In the genomic region with DNA sequence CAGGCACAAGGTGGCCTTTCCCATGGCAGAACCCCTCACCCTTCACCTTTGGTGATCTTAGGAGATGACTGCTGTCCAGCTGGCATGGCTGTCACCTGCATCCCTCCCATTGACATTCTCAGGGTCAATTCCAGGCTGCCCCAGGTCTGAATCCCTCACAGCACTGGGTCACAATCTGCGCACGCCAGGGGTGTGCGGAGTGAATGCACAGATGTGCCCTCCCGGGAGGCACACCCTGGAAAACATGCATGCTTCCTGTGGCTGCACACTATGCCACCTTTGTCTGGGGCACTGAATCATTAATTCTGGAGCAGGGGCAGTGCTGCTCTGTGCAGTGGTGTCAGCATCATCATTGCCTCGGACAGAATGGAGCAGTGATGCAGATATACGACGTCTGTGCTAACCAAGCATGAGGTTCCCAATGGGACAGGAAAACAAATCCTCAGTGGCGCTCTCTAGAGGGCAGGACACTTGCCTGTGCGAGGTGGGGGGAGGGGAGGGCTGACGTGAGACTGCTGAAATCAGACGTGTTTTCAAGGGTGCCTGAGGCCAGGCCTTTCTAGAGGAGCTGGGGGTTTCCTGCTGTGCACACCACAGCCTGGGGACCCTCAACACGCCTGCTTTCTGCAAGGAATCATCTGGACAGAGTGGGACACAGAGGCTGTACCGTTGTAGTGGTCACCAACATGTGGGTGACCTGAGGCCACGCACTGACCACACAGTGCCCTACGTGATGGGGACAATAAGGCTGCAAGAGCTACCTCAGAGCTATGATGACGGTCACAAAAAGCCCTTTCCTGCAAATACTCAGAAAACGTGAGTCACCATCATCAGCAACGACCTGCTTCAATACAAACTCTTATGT, we compare ENCODE assay signal across 13 cellular contexts.
DNase-seq lines count a peak whose midpoint lies in the region; ATAC-seq and TF ChIP-seq lines count a peak whose summit lies in the region.
"Had no signal": no experiment of that assay in that cellular context is flagged by ENCODE, and none has a peak within 500 bp of the region (broad histone marks: within the 10 kb centered on the region; RNA-seq: fewer than 3 reads in every experiment).

No MANE protein-coding gene starts in this region.

- no peak overlapping the region for H3K4me3 ChIP-seq in AG09309 (ENCODE audit: control insufficient read depth, low read depth, low read length)
- H3K4me3 ChIP-seq in DOHH2 (ENCODE audit: low read length): no peak overlapping the region
- H3K4me3 ChIP-seq: sigmoid colon had no signal

- peaks cover 51 to 75% of the 10 kb centered on the region in 2 donors for H3K4me1 Mint-ChIP-seq in immature natural killer cell

- H4K20me1 ChIP-seq in DOHH2 (ENCODE audit: control insufficient read depth, insufficient read depth, low read depth, low read length): no peaks in the 10 kb centered on the region

- no peak overlapping the region for H3K27ac ChIP-seq in DOHH2 (ENCODE audit: low read depth, low read length)
- peak overlapping the region; percentile 83 for H3K27ac ChIP-seq in VCaP
- H3K27ac ChIP-seq: sigmoid colon had no signal

- H3K79me2 ChIP-seq in DOHH2 (ENCODE audit: control insufficient read depth, low read length): no peaks in the 10 kb centered on the region

- H3K4me1 ChIP-seq in DOHH2 (ENCODE audit: control insufficient read depth, low read length): no peaks in the 10 kb centered on the region

- TF ChIP-seq CTCF in AG09309 (IDR thresholded peaks at IDR 0.05; ENCODE audit: control insufficient read depth, insufficient read depth, low read depth, low read length, missing control alignments): peak; percentile 13
- peak; percentile 22 for TF ChIP-seq CTCF in DOHH2 (IDR thresholded peaks at IDR 0.05; ENCODE audit: low read depth, low read length, poor library complexity, severe bottlenecking)
- peak; percentile 17; the same call in 1 of the 2 replicates for TF ChIP-seq CTCF in VCaP (conservative IDR thresholded peaks at IDR 0.05)

- DNase-seq in AG09309 (ENCODE audit: low read depth) (no peak), immature natural killer cell (no peak), middle frontal gyrus (ENCODE audit: extremely low spot score, low spot score) (no peak), mesenteric fat pad (ENCODE audit: low spot score) (no peak), AG08396 (ENCODE audit: low spot score) (no peak)
- DNase-seq: activated CD8-positive, alpha-beta memory T cell treated with anti-CD3 and anti-CD28 coated beads for 24 hours; COR-L47; NCI-H446 treated with DMSO at 0.1 percent for 48 hours; SHP77 treated with DMSO at 0.1 percent for 48 hours; sigmoid colon had no signal

- H3K36me3 ChIP-seq in DOHH2 (ENCODE audit: control insufficient read depth, low read length): no peaks in the 10 kb centered on the region
- H3K36me3 ChIP-seq: sigmoid colon had no signal

- no peaks in the 10 kb centered on the region for H3F3A ChIP-seq in DOHH2 (ENCODE audit: control insufficient read depth, insufficient read depth)

- H3K9me2 ChIP-seq in DOHH2 (replicated peaks; ENCODE audit: control insufficient read depth, low read length): no peaks in the 10 kb centered on the region

- no peak overlapping the region for H3K4me2 ChIP-seq in DOHH2 (ENCODE audit: low read length)

- peaks cover 3 to 14% (median 4%) of the 10 kb centered on the region in 3 donors for H3K27me3 Mint-ChIP-seq in immature natural killer cell (ENCODE audit: low read depth in 3 of 3)

- H3K27me3 ChIP-seq in DOHH2 (ENCODE audit: control insufficient read depth, low read length): peaks cover 28% of the 10 kb centered on the region
- H3K27me3 ChIP-seq: sigmoid colon had no signal

- H3K27ac Mint-ChIP-seq in immature natural killer cell: peak overlapping the region in 5 of 6 donors; percentile 28 to 88 (median 71)

- H3K36me3 Mint-ChIP-seq in immature natural killer cell: peaks cover 0 to 9% (median 6%) of the 10 kb centered on the region in 3 donors

- no peak for ATAC-seq in HG03135 (IDR thresholded peaks at IDR 0.05; ENCODE audit: unreplicated experiment)

- no peak overlapping the region for H3K4me3 Mint-ChIP-seq in immature natural killer cell

- no peaks in the 10 kb centered on the region for H3K9me3 Mint-ChIP-seq in immature natural killer cell

- no peaks in the 10 kb centered on the region for H3K9me3 ChIP-seq in DOHH2 (ENCODE audit: control insufficient read depth, insufficient read depth, low read length)
- H3K9me3 ChIP-seq: sigmoid colon had no signal
